ENCODE assay signal across 8 cellular contexts in genomic region chr19:1624458-1624857, GRCh38. TPM values are rescaled to one million over a fixed set of nuclear protein-coding genes. Genes with fewer than 3 reads are reported as not detected.
DNase-seq lines count a peak whose midpoint lies in the region; ATAC-seq lines count a peak whose summit lies in the region.

No MANE protein-coding gene starts in this region.

- H3K9me3 Mint-ChIP-seq in activated CD8-positive, alpha-beta T cell treated with anti-CD3 and anti-CD28 coated beads, Interleukin-2, amount 10 ng/mL, durations not matched to agents 7 days and 5 days (ENCODE audit: insufficient read depth) = no peaks in the 10 kb centered on the region
- no peaks in the 10 kb centered on the region for H3K9me3 Mint-ChIP-seq in naive B cell

- no peaks in the 10 kb centered on the region for H3K4me1 Mint-ChIP-seq in activated CD8-positive, alpha-beta T cell treated with anti-CD3 and anti-CD28 coated beads, Interleukin-2, amount 10 ng/mL, durations not matched to agents 7 days and 5 days (ENCODE audit: low read depth)
- H3K4me1 Mint-ChIP-seq in naive B cell = peaks cover 6 to 12% (median 11%) of the 10 kb centered on the region in 3 donors

- DNase-seq in ELF-1 (ENCODE audit: low read depth, low spot score) (peak; percentile 86), LHCN-M2 (ENCODE audit: low read depth) (peak; percentile 26), naive B cell (peak; percentile 44)
- DNase-seq in activated CD8-positive, alpha-beta T cell treated with anti-CD3 and anti-CD28 coated beads, Interleukin-2, amount 10 ng/mL, durations not matched to agents 7 days and 5 days = peak; percentile 60

- H3K27me3 Mint-ChIP-seq in activated CD8-positive, alpha-beta T cell treated with anti-CD3 and anti-CD28 coated beads, Interleukin-2, amount 10 ng/mL, durations not matched to agents 7 days and 5 days (ENCODE audit: low read depth) = no peaks in the 10 kb centered on the region
- H3K27me3 Mint-ChIP-seq in naive B cell = no peaks in the 10 kb centered on the region

- CTCF ChIA-PET in activated CD8-positive, alpha-beta T cell treated with anti-CD3 and anti-CD28 coated beads, Interleukin-2, amount 10 ng/mL, durations not matched to agents 7 days and 5 days (lab: Charles Lee) = no interaction called here

- H3K27ac Mint-ChIP-seq in activated CD8-positive, alpha-beta T cell treated with anti-CD3 and anti-CD28 coated beads, Interleukin-2, amount 10 ng/mL, durations not matched to agents 7 days and 5 days = no peak overlapping the region
- H3K27ac Mint-ChIP-seq in naive B cell = peak overlapping the region in 2 of 6 donors; percentile 6 to 61

- no peak overlapping the region for H3K4me3 Mint-ChIP-seq in activated CD8-positive, alpha-beta T cell treated with anti-CD3 and anti-CD28 coated beads, Interleukin-2, amount 10 ng/mL, durations not matched to agents 7 days and 5 days
- peak overlapping the region in 1 of 8 donors; percentile 52 for H3K4me3 Mint-ChIP-seq in naive B cell

- POLR2A ChIA-PET in activated CD8-positive, alpha-beta T cell treated with anti-CD3 and anti-CD28 coated beads, Interleukin-2, amount 10 ng/mL, durations not matched to agents 7 days and 5 days (lab: Charles Lee) = no interaction called here

- ATAC-seq in activated CD8-positive, alpha-beta T cell treated with anti-CD3 and anti-CD28 coated beads, Interleukin-2, amount 10 ng/mL, durations not matched to agents 7 days and 5 days = peak; percentile 66
- ATAC-seq in esophagus mucosa (peak; percentile 33), naive B cell (ENCODE audit: low read depth in 2 of 2) (peak; percentile 83 to 86), HG02610 (IDR thresholded peaks at IDR 0.05; ENCODE audit: unreplicated experiment) (no peak), HG03565 (IDR thresholded peaks at IDR 0.05; ENCODE audit: unreplicated experiment) (no peak), HG03175 (IDR thresholded peaks at IDR 0.05; ENCODE audit: unreplicated experiment) (no peak)

- H3K36me3 Mint-ChIP-seq in activated CD8-positive, alpha-beta T cell treated with anti-CD3 and anti-CD28 coated beads, Interleukin-2, amount 10 ng/mL, durations not matched to agents 7 days and 5 days (ENCODE audit: low read depth) = peaks cover 19% of the 10 kb centered on the region
- H3K36me3 Mint-ChIP-seq in naive B cell = peaks cover 0 to 7% of the 10 kb centered on the region in 2 donors

RNA-seq across cellular contexts. Expression of gene UQCR11, which starts 19.2 kb away (rescaled TPM):
- 59.9 and 60.0 TPM in 2 replicates for total RNA-seq in LHCN-M2 (2014; rRNA removed)
- polyA plus RNA-seq in LHCN-M2 (2012) = 394 TPM
- total RNA-seq in activated CD8-positive, alpha-beta T cell treated with anti-CD3 and anti-CD28 coated beads, Interleukin-2, amount 10 ng/mL, durations not matched to agents 7 days and 5 days = 100 to 1,000 TPM; 180 to 195 TPM
- 225 TPM for total RNA-seq in esophagus mucosa
- 100 to 1,000 TPM; 358 to 546 (median 438) TPM for polyA plus RNA-seq in naive B cell (ENCODE audit: low read depth in 6 of 6)

RNA-seq across cellular contexts. Expression of gene TCF3, which starts 28.0 kb away (rescaled TPM):
- total RNA-seq in LHCN-M2 (2014; rRNA removed) (150 and 183 TPM in 2 replicates), esophagus mucosa (39.5 TPM)
- 78.8 TPM for polyA plus RNA-seq in LHCN-M2 (2012)
- 100 to 1,000 TPM; 130 to 137 TPM for total RNA-seq in activated CD8-positive, alpha-beta T cell treated with anti-CD3 and anti-CD28 coated beads, Interleukin-2, amount 10 ng/mL, durations not matched to agents 7 days and 5 days
- 10 to 100 TPM; 17.5 to 45.6 (median 24.8) TPM for polyA plus RNA-seq in naive B cell (ENCODE audit: low read depth in 6 of 6)

RNA-seq across cellular contexts. Expression of gene MBD3, which starts 31.8 kb away (rescaled TPM):
- total RNA-seq in LHCN-M2 (2014; rRNA removed) (174 and 191 TPM in 2 replicates), esophagus mucosa (44.2 TPM)
- polyA plus RNA-seq in LHCN-M2 (2012) = 73.9 TPM
- 100 to 1,000 TPM in 1 of 2 experiments, 10 to 100 TPM in 1; 98.4 to 102 TPM for total RNA-seq in activated CD8-positive, alpha-beta T cell treated with anti-CD3 and anti-CD28 coated beads, Interleukin-2, amount 10 ng/mL, durations not matched to agents 7 days and 5 days
- 10 to 100 TPM in 4 of 6 donors, 1 to 10 TPM in 2; 7.7 to 24.4 (median 12.9) TPM for polyA plus RNA-seq in naive B cell (ENCODE audit: low read depth in 6 of 6)

RNA-seq across cellular contexts. Expression of gene MEX3D, which starts 56.3 kb away (rescaled TPM):
- total RNA-seq in LHCN-M2 (2014; rRNA removed) = 67.7 and 81.8 TPM in 2 replicates
- polyA plus RNA-seq in LHCN-M2 (2012) = 18.8 TPM
- total RNA-seq in activated CD8-positive, alpha-beta T cell treated with anti-CD3 and anti-CD28 coated beads, Interleukin-2, amount 10 ng/mL, durations not matched to agents 7 days and 5 days = 10 to 100 TPM; 12.2 to 12.5 TPM
- total RNA-seq in esophagus mucosa = 17.8 TPM
- polyA plus RNA-seq in naive B cell (ENCODE audit: low read depth in 6 of 6) = not detected

Comparison
In these comparisons a context has a peak if more than half of its experiments do, and no peak if none do; other contexts are left out.
1. DNase-seq: peak in every context shown above with its lines; median percentile 86 in ELF-1; 60 in activated CD8-positive, alpha-beta T cell treated with anti-CD3 and anti-CD28 coated beads, Interleukin-2, amount 10 ng/mL, durations not matched to agents 7 days and 5 days; 44 in naive B cell; 26 in LHCN-M2.
2. ATAC-seq: peak in activated CD8-positive, alpha-beta T cell treated with anti-CD3 and anti-CD28 coated beads, Interleukin-2, amount 10 ng/mL, durations not matched to agents 7 days and 5 days (single experiment), esophagus mucosa (single experiment) and naive B cell (2 of 2); none in HG02610 (single experiment), HG03565 (single experiment) and HG03175 (single experiment).